In genomic region chr16:27273670-27274522, GRCh38 we compare ENCODE assay signal across 1 cellular context.
TF ChIP-seq lines count a peak whose summit lies in the region.

No MANE protein-coding gene starts in this region.

TF ChIP-seq in HepG2, 621 proteins besides CTCF, POLR2A, EP300 and RAD21 (continued from another document and continues in another):
- TF ChIP-seq ZBTB40 (IDR thresholded peaks at IDR 0.05) (no peak), ZBTB40 (CRISPR knock-in tag; IDR thresholded peaks at IDR 0.05) (peak; percentile 85), ZNF280D (CRISPR knock-in tag; IDR thresholded peaks at IDR 0.05) (0 out of 2 replicates have a peak, but pooled peaks have one; percentile 56), GLMP (CRISPR knock-in tag; IDR thresholded peaks at IDR 0.05; ENCODE audit: borderline replicate concordance) (no peak), ZNF652 (CRISPR knock-in tag; IDR thresholded peaks at IDR 0.05; ENCODE audit: borderline replicate concordance, low read depth) (peak; percentile 82), TCF7L2 (IDR thresholded peaks at IDR 0.05; ENCODE audit: low read depth, low read length) (peak; percentile 95; the same call in 1 of the 2 replicates), ZNF790 (CRISPR knock-in tag; IDR thresholded peaks at IDR 0.05; ENCODE audit: borderline replicate concordance) (peak; percentile 76; the same call in 1 of the 2 replicates), ZNF10 (CRISPR knock-in tag; IDR thresholded peaks at IDR 0.05; ENCODE audit: borderline replicate concordance, low read depth) (no peak), RFXAP (CRISPR knock-in tag; IDR thresholded peaks at IDR 0.05; ENCODE audit: borderline replicate concordance) (peak; percentile 91), SOX13 (IDR thresholded peaks at IDR 0.05) (peak; percentile 69), SOX13 (CRISPR knock-in tag; conservative IDR thresholded peaks at IDR 0.05 in 1 of 2, IDR thresholded peaks at IDR 0.05 in 1 of 2) (peak in 1 of 2 experiments; percentile 93; a peak in 2 of 4 replicates), KDM3A (CRISPR knock-in tag; IDR thresholded peaks at IDR 0.05; ENCODE audit: low read depth) (peak; percentile 61; the same call in 1 of the 2 replicates), MAZ (IDR thresholded peaks at IDR 0.05; ENCODE audit: borderline replicate concordance, low read depth, low read length) (0 out of 2 replicates have a peak, but pooled peaks have one; percentile 62), MAZ (CRISPR knock-in tag; IDR thresholded peaks at IDR 0.05; ENCODE audit: low read depth) (no peak; the same call in 1 of the 2 replicates), ELF4 (CRISPR knock-in tag; IDR thresholded peaks at IDR 0.05; ENCODE audit: borderline replicate concordance) (peak; percentile 72; the same call in 1 of the 2 replicates), ZNF260 (CRISPR knock-in tag; IDR thresholded peaks at IDR 0.05; ENCODE audit: borderline replicate concordance, low read depth) (no peak), HNF1B (CRISPR knock-in tag; IDR thresholded peaks at IDR 0.05) (peak; percentile 95), ZNF205 (CRISPR knock-in tag; IDR thresholded peaks at IDR 0.05) (peak; percentile 82), POGK (CRISPR knock-in tag; conservative IDR thresholded peaks at IDR 0.05) (0 out of 2 replicates have a peak, but pooled peaks have one; percentile 50), E2F2 (CRISPR knock-in tag; IDR thresholded peaks at IDR 0.05; ENCODE audit: borderline replicate concordance) (no peak), POGZ (CRISPR knock-in tag; IDR thresholded peaks at IDR 0.05) (peak; percentile 69), ZNF34 (CRISPR knock-in tag; IDR thresholded peaks at IDR 0.05; ENCODE audit: borderline replicate concordance) (no peak), ZGPAT (CRISPR knock-in tag; IDR thresholded peaks at IDR 0.05) (peak; percentile 99), FUBP1 (CRISPR knock-in tag; IDR thresholded peaks at IDR 0.05; ENCODE audit: borderline replicate concordance) (no peak), JARID2 (CRISPR knock-in tag; IDR thresholded peaks at IDR 0.05; ENCODE audit: insufficient replicate concordance) (no peak), AKAP8 (CRISPR knock-in tag; IDR thresholded peaks at IDR 0.05) (no peak; the same call in none of the 2 replicates), NFIC (IDR thresholded peaks at IDR 0.05; ENCODE audit: low read length) (peak; percentile 95), ZSCAN30 (CRISPR knock-in tag; IDR thresholded peaks at IDR 0.05) (peak; percentile 68), ZKSCAN8 (CRISPR knock-in tag; IDR thresholded peaks at IDR 0.05; ENCODE audit: borderline replicate concordance) (peak; percentile 91), PREB (CRISPR knock-in tag; IDR thresholded peaks at IDR 0.05) (no peak), AGO2 (optimal IDR thresholded peaks at IDR 0.05; ENCODE audit: low read depth, low read length) (no peak)
